9 cellular contexts compared by ENCODE assay signal in the genomic region with DNA sequence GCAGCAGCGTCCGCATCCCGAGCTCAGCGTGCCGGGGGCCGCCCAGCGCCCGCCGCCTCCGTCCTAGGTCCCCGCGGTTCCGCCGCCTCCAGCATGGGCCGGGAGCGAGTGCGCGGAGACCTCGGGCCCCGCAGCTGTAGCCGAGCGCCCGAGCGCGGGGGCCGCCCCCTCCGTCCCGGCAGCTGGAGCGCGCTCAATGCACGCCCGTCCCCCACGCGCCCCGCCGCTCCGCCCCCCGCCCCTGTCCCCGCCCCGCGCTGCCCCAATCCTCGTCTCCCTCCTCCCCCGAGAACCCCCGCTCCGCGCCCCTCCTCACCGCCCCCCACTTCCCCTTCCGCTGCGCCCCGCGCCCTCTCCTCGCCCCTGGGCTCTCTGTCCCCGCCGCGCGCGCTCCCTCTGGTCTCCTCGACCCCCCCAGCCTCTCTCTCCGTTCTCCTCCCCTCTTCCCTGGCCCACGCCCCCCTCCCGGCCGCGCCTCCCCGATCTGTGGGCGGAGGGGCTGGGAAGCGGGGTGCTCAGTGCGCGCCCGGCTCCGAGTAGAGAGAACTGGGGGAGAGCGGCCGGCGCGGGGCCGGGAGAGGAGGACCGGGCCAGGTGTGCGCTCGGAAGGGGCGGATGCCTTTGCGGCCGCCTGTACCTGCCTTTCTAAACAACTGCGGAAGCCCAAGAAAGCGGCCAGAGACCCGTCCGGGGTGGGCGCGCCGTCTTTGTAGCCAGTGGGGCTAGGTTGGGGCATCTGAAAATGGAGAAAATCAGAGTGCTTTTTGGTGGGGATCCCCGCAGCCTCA. TPM values are rescaled to one million over a fixed set of nuclear protein-coding genes. Genes with fewer than 3 reads are reported as not detected.
DNase-seq lines count a peak whose midpoint lies in the region; ATAC-seq and TF ChIP-seq lines count a peak whose summit lies in the region.
"Had no signal": no experiment of that assay in that cellular context is flagged by ENCODE, and none has a peak within 500 bp of the region (broad histone marks: within the 10 kb centered on the region; RNA-seq: fewer than 3 reads in every experiment).

A gene with protein sequence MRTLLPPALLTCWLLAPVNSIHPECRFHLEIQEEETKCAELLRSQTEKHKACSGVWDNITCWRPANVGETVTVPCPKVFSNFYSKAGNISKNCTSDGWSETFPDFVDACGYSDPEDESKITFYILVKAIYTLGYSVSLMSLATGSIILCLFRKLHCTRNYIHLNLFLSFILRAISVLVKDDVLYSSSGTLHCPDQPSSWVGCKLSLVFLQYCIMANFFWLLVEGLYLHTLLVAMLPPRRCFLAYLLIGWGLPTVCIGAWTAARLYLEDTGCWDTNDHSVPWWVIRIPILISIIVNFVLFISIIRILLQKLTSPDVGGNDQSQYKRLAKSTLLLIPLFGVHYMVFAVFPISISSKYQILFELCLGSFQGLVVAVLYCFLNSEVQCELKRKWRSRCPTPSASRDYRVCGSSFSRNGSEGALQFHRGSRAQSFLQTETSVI (minus strand): TSS at position 112 of the 788 bp plus-strand sequence. CDS start 96 bp downstream, at position 16.

- ATAC-seq in HG03469 (IDR thresholded peaks at IDR 0.05; ENCODE audit: unreplicated experiment): no peak

- H3K27me3 ChIP-seq in muscle layer of duodenum (ENCODE audit: low read depth, low read length) (peaks cover 16% of the 10 kb centered on the region), transverse colon (peaks cover 58% of the 10 kb centered on the region)

- H3K9me3 ChIP-seq in muscle layer of duodenum (ENCODE audit: control insufficient read depth in 1 of 2, low read length in 2 of 2) (no peaks in the 10 kb centered on the region), transverse colon (no peaks in the 10 kb centered on the region)

- peaks cover 4 to 22% of the 10 kb centered on the region in 2 donors for H3K4me1 ChIP-seq in muscle layer of duodenum (ENCODE audit: control insufficient read depth in 1 of 2, insufficient read depth in 2 of 2, low read length in 2 of 2)
- peaks cover 0 to 13% (median 5%) of the 10 kb centered on the region in 4 donors for H3K4me1 ChIP-seq in transverse colon

- intact Hi-C loops in transverse colon (cut with DNase I; ENCODE audit: low total_unique reads): no loop called here

- no peak for TF ChIP-seq EP300 in transverse colon (IDR thresholded peaks at IDR 0.05; ENCODE audit: low read depth)

- in situ Hi-C loops in transverse colon (cut with MboI; ENCODE audit: low pct_ligation_motif_present in 1 of 4, low pct_unique_long_range_greater_than_20kb in 1 of 4, low sequenced_read_pairs in 3 of 4): no loop called here

- H3K4me3 ChIP-seq in coronary artery (peak within 1 kb of the TSS; percentile 94), muscle layer of duodenum (ENCODE audit: low read depth in 1 of 2, low read length in 2 of 2) (peak within 1 kb of the TSS; percentile 63 to 76), transverse colon (peak within 1 kb of the TSS; percentile 36 to 58 (median 46))

- TF ChIP-seq POLR2A in transverse colon (IDR thresholded peaks at IDR 0.05): no peak

- DNase-seq in NCI-H748 (lab: John Stamatoyannopoulos, UW; ENCODE audit: unreplicated experiment) (peak; percentile 45), NCI-H748 treated with DMSO at 0.1 percent for 48 hours (lab: John Stamatoyannopoulos, UW) (no peak), coronary artery (ENCODE audit: low spot score) (peak; percentile 66), transverse colon (peak; percentile 13), H4 (ENCODE audit: low spot score) (no peak), NCI-H82 treated with DMSO at 0.1 percent for 48 hours (lab: John Stamatoyannopoulos, UW; ENCODE audit: unreplicated experiment) (no peak)
- DNase-seq: GOT3 had no signal

- TF ChIP-seq CTCF in coronary artery (IDR thresholded peaks at IDR 0.05) (no peak), transverse colon (IDR thresholded peaks at IDR 0.05) (no peak)

- WGBS in transverse colon (ENCODE audit: low coverage in 1 of 2), 2 donors: 0 to 11% methylated on average over 1 to 35 of the region's 89 CpGs

- H3K36me3 ChIP-seq in muscle layer of duodenum (ENCODE audit: control insufficient read depth in 1 of 2, insufficient read depth in 2 of 2, low read length in 2 of 2) (peaks cover 0 to 4% of the 10 kb centered on the region in 2 donors), transverse colon (no peaks in the 10 kb centered on the region)

- H3K27ac ChIP-seq in coronary artery (peak within 1 kb of the TSS; percentile 42 to 71), muscle layer of duodenum (ENCODE audit: low read length) (no peak within 1 kb of the TSS), transverse colon (peak within 1 kb of the TSS; percentile 46 to 76 (median 65))

RNA-seq across cellular contexts. Expression of the gene that starts here (rescaled TPM):
- total RNA-seq in transverse colon: 1 to 10 TPM; 1.8 to 3.7 (median 2.7) TPM
- 0.68 and 0.77 TPM in 2 replicates for total RNA-seq in H4 (2014; rRNA removed; shearing (Covaris generic))

Comparison
In these comparisons a context has a peak if more than half of its experiments do, and no peak if none do; other contexts are left out.
1. DNase-seq: peak in NCI-H748 (single experiment), coronary artery (single experiment) and transverse colon (single experiment); none in NCI-H748 treated with DMSO at 0.1 percent for 48 hours (single experiment), H4 (single experiment) and NCI-H82 treated with DMSO at 0.1 percent for 48 hours (single experiment).
2. Peak in every context shown above with its lines, with median percentiles within 50 percentile points of each other: H3K4me3 ChIP-seq.